ENCODE assay signal across 11 cellular contexts in the genomic region with DNA sequence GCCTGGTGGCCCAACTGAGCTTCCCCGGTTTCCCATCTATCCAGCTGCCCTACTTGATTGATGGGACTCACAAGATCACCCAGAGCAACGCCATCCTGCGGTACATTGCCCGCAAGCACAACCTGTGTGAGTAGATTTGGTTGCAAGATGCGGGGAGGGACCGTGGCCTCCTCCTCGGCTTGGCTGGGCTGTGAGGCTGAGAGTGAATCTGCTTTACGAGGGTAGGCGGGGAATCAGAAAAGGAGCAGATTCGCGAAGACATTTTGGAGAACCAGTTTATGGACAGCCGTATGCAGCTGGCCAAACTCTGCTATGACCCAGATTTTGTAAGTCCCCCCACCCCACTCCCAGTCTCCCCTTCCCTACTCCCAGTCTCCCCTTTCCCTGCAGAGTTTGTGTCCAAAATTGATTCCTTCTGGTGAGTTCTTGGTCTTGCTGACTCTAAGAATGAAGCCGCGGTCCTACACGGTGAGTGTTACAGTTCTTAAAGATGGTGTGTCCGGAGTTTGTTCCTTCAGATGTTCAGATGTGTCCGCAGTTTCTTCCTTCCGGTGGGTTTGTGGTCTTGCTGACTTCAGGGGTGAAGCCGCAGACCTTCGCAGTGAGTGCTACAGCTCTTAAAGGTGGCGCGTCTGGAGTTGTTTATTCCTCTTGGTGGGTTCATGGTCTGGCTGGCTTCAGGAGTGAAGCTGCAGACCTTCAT. TPM values are rescaled to one million over a fixed set of nuclear protein-coding genes. Genes with fewer than 3 reads are reported as not detected.
DNase-seq lines count a peak whose midpoint lies in the region; ATAC-seq and TF ChIP-seq lines count a peak whose summit lies in the region.
"Had no signal": no experiment of that assay in that cellular context is flagged by ENCODE, and none has a peak within 500 bp of the region (broad histone marks: within the 10 kb centered on the region; RNA-seq: fewer than 3 reads in every experiment).

No MANE protein-coding gene starts in this region.

- H3K9me3 ChIP-seq in upper lobe of right lung = no peaks in the 10 kb centered on the region
- H3K9me3 ChIP-seq: breast epithelium, upper lobe of left lung had no signal

- TF ChIP-seq CTCF in upper lobe of right lung (IDR thresholded peaks at IDR 0.05) = no peak

- H3K4me1 ChIP-seq in upper lobe of right lung = peaks cover 9% of the 10 kb centered on the region
- H3K4me1 ChIP-seq: breast epithelium had no signal

- H3K4me3 Mint-ChIP-seq in activated CD8-positive, alpha-beta memory T cell treated with anti-CD3 and anti-CD28 coated beads, Interleukin-2, amount 10 ng/mL, durations not matched to agents 7 days and 5 days = peak overlapping the region; percentile 47
- peak overlapping the region; percentile 46 to 78 for H3K4me3 Mint-ChIP-seq in stimulated activated naive CD8-positive, alpha-beta T cell treated with anti-CD3 and anti-CD28 coated beads, Interleukin-15, amount 100 ng/mL, for 72 hours

- no peaks in the 10 kb centered on the region for H3K27me3 ChIP-seq in upper lobe of right lung
- H3K27me3 ChIP-seq: breast epithelium, upper lobe of left lung had no signal

- H3K27ac Mint-ChIP-seq in activated CD8-positive, alpha-beta memory T cell treated with anti-CD3 and anti-CD28 coated beads, Interleukin-2, amount 10 ng/mL, durations not matched to agents 7 days and 5 days = peak overlapping the region; percentile 73
- no peak overlapping the region for H3K27ac Mint-ChIP-seq in stimulated activated naive CD8-positive, alpha-beta T cell treated with anti-CD3 and anti-CD28 coated beads, Interleukin-15, amount 100 ng/mL, for 72 hours

- peaks cover 25% of the 10 kb centered on the region for H3K4me1 Mint-ChIP-seq in activated CD8-positive, alpha-beta memory T cell treated with anti-CD3 and anti-CD28 coated beads, Interleukin-2, amount 10 ng/mL, durations not matched to agents 7 days and 5 days
- peaks cover 30% of the 10 kb centered on the region for H3K4me1 Mint-ChIP-seq in stimulated activated naive CD8-positive, alpha-beta T cell treated with anti-CD3 and anti-CD28 coated beads, Interleukin-15, amount 100 ng/mL, for 72 hours

- peak; percentile 24 for ATAC-seq in activated CD8-positive, alpha-beta memory T cell treated with anti-CD3 and anti-CD28 coated beads, Interleukin-2, amount 10 ng/mL, durations not matched to agents 7 days and 5 days
- peak; percentile 23 for ATAC-seq in stimulated activated naive CD8-positive, alpha-beta T cell treated with anti-CD3 and anti-CD28 coated beads, Interleukin-15, amount 100 ng/mL, for 72 hours
- ATAC-seq in HG03457 (IDR thresholded peaks at IDR 0.05; ENCODE audit: unreplicated experiment) = no peak
- no peak for ATAC-seq in upper lobe of right lung

- peaks cover 4% of the 10 kb centered on the region for H3K27me3 Mint-ChIP-seq in activated CD8-positive, alpha-beta memory T cell treated with anti-CD3 and anti-CD28 coated beads, Interleukin-2, amount 10 ng/mL, durations not matched to agents 7 days and 5 days
- no peaks in the 10 kb centered on the region for H3K27me3 Mint-ChIP-seq in stimulated activated naive CD8-positive, alpha-beta T cell treated with anti-CD3 and anti-CD28 coated beads, Interleukin-15, amount 100 ng/mL, for 72 hours

- H3K36me3 Mint-ChIP-seq in activated CD8-positive, alpha-beta memory T cell treated with anti-CD3 and anti-CD28 coated beads, Interleukin-2, amount 10 ng/mL, durations not matched to agents 7 days and 5 days = no peaks in the 10 kb centered on the region

- intact Hi-C loops in upper lobe of right lung (cut with DNase I) = no loop called here

- DNase-seq in activated CD8-positive, alpha-beta memory T cell treated with anti-CD3 and anti-CD28 coated beads, Interleukin-2, amount 10 ng/mL, durations not matched to agents 7 days and 5 days = peak; percentile 80
- no peak for DNase-seq in activated CD8-positive, alpha-beta memory T cell treated with anti-CD3 and anti-CD28 coated beads, Interleukin-2, amount 50 U/mL, for 48 hours
- DNase-seq in UCSD-AML1 (lab: John Stamatoyannopoulos, UW; ENCODE audit: unreplicated experiment) (peak; percentile 70), iPS-NIHi7 (ENCODE audit: extremely low spot score) (peak; percentile 5), NCI-H526 treated with DMSO at 0.1 percent for 48 hours (lab: John Stamatoyannopoulos, UW) (no peak), upper lobe of right lung (no peak)
- no peak for DNase-seq in stimulated activated naive CD8-positive, alpha-beta T cell treated with anti-CD3 and anti-CD28 coated beads, Interleukin-15, amount 100 ng/mL, for 72 hours
- DNase-seq: OCI-M1, upper lobe of left lung had no signal

- CTCF ChIA-PET in activated CD8-positive, alpha-beta memory T cell treated with anti-CD3 and anti-CD28 coated beads, Interleukin-2, amount 10 ng/mL, durations not matched to agents 7 days and 5 days (lab: Charles Lee) = interaction anchor here (1.2 to 5.4 kb wide), 6 partner anchors 18 to 314 kb away, joined by 3 to 29 read pairs (median 4); no protein-coding TSS in a partner anchor

- no peaks in the 10 kb centered on the region for H3K9me3 Mint-ChIP-seq in activated CD8-positive, alpha-beta memory T cell treated with anti-CD3 and anti-CD28 coated beads, Interleukin-2, amount 10 ng/mL, durations not matched to agents 7 days and 5 days (ENCODE audit: low read depth)
- H3K9me3 Mint-ChIP-seq in stimulated activated naive CD8-positive, alpha-beta T cell treated with anti-CD3 and anti-CD28 coated beads, Interleukin-15, amount 100 ng/mL, for 72 hours = no peaks in the 10 kb centered on the region

- no peak overlapping the region for H3K4me3 ChIP-seq in upper lobe of right lung

- no peaks in the 10 kb centered on the region for H3K36me3 ChIP-seq in upper lobe of right lung
- H3K36me3 ChIP-seq: breast epithelium had no signal

- no peak overlapping the region for H3K27ac ChIP-seq in upper lobe of right lung

RNA-seq across cellular contexts. Expression of a gene that starts 1.5 kb away (rescaled TPM):
- 10 to 100 TPM in 1 of 2 experiments, 1 to 10 TPM in 1; 8.0 to 17.8 TPM for total RNA-seq in activated CD8-positive, alpha-beta memory T cell treated with anti-CD3 and anti-CD28 coated beads, Interleukin-2, amount 10 ng/mL, durations not matched to agents 7 days and 5 days
- total RNA-seq in upper lobe of right lung = 37.3 TPM

RNA-seq across cellular contexts. Expression of a gene that starts 13.5 kb away (rescaled TPM):
- total RNA-seq in activated CD8-positive, alpha-beta memory T cell treated with anti-CD3 and anti-CD28 coated beads, Interleukin-2, amount 10 ng/mL, durations not matched to agents 7 days and 5 days = 1 to 10 TPM; 5.7 to 6.7 TPM
- 17.2 TPM for total RNA-seq in upper lobe of right lung

RNA-seq across cellular contexts. Expression of a gene that starts 18.2 kb away (rescaled TPM):
- total RNA-seq in activated CD8-positive, alpha-beta memory T cell treated with anti-CD3 and anti-CD28 coated beads, Interleukin-2, amount 10 ng/mL, durations not matched to agents 7 days and 5 days = not detected
- not detected for total RNA-seq in upper lobe of right lung

RNA-seq across cellular contexts. Expression of a gene that starts 42.7 kb away (rescaled TPM):
- not detected for total RNA-seq in activated CD8-positive, alpha-beta memory T cell treated with anti-CD3 and anti-CD28 coated beads, Interleukin-2, amount 10 ng/mL, durations not matched to agents 7 days and 5 days
- 18.1 TPM for total RNA-seq in upper lobe of right lung

RNA-seq across cellular contexts. Expression of a gene that starts 49.8 kb away (rescaled TPM):
- total RNA-seq in activated CD8-positive, alpha-beta memory T cell treated with anti-CD3 and anti-CD28 coated beads, Interleukin-2, amount 10 ng/mL, durations not matched to agents 7 days and 5 days = 100 to 1,000 TPM in 1 of 2 experiments, 10 to 100 TPM in 1; 90.4 to 113 TPM
- total RNA-seq in upper lobe of right lung = 56.9 TPM

Comparison
In these comparisons a context has a peak if more than half of its experiments do, and no peak if none do; other contexts are left out.
1. DNase-seq: peak in activated CD8-positive, alpha-beta memory T cell treated with anti-CD3 and anti-CD28 coated beads, Interleukin-2, amount 10 ng/mL, durations not matched to agents 7 days and 5 days (single experiment), UCSD-AML1 (single experiment) and iPS-NIHi7 (single experiment); none in activated CD8-positive, alpha-beta memory T cell treated with anti-CD3 and anti-CD28 coated beads, Interleukin-2, amount 50 U/mL, for 48 hours (single experiment), stimulated activated naive CD8-positive, alpha-beta T cell treated with anti-CD3 and anti-CD28 coated beads, Interleukin-15, amount 100 ng/mL, for 72 hours (0 of 2), NCI-H526 treated with DMSO at 0.1 percent for 48 hours (single experiment) and upper lobe of right lung (single experiment).
2. ATAC-seq: peak in activated CD8-positive, alpha-beta memory T cell treated with anti-CD3 and anti-CD28 coated beads, Interleukin-2, amount 10 ng/mL, durations not matched to agents 7 days and 5 days (single experiment) and stimulated activated naive CD8-positive, alpha-beta T cell treated with anti-CD3 and anti-CD28 coated beads, Interleukin-15, amount 100 ng/mL, for 72 hours (single experiment); none in HG03457 (single experiment) and upper lobe of right lung (single experiment).